17 cellular contexts compared by ENCODE assay signal in the genomic region with DNA sequence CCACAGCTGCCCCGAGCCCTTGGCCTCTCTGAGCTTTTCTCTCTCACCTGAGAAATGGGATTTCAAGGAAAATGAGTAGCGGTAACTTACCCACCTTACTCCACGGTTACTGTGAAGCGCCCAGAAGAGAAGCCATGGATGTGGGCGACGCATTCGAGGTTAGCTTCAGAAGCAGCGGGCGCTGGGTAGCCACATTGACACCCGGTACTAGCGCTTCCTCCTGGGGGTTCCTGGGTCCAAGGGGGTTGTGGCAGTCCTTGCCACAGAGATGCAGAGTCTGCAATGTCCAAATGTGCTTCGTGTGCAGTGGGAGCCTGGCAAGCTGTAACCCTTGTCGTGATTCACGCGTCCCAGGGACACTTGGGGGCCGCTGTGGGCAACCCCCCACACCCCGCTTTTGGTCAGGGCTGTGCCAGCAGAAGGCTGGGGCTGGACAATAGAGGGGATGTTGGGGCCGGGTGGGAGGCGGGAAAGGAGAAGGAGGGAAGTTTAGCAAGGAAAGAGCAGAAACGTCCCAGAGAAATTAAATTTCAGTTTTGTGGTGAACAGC. TPM values are rescaled to one million over a fixed set of nuclear protein-coding genes. Genes with fewer than 3 reads are reported as not detected.
DNase-seq lines count a peak whose midpoint lies in the region; ATAC-seq and TF ChIP-seq lines count a peak whose summit lies in the region.
"Had no signal": no experiment of that assay in that cellular context is flagged by ENCODE, and none has a peak within 500 bp of the region (broad histone marks: within the 10 kb centered on the region; RNA-seq: fewer than 3 reads in every experiment).

No MANE protein-coding gene starts in this region.

- TF ChIP-seq POLR2A in spleen (IDR thresholded peaks at IDR 0.05) (no peak), esophagus squamous epithelium (IDR thresholded peaks at IDR 0.05) (no peak)

- H4K20me1 ChIP-seq in GM23338 (replicated peaks; ENCODE audit: insufficient read depth): no peaks in the 10 kb centered on the region

- CTCF ChIA-PET in activated CD8-positive, alpha-beta T cell treated with anti-CD3 and anti-CD28 coated beads, Interleukin-2, amount 10 ng/mL, durations not matched to agents 7 days and 5 days (lab: Charles Lee): interaction anchor here (1.0 to 4.6 kb wide), 7 partner anchors 9 to 59 kb away, joined by 3 to 26 read pairs (median 4); no protein-coding TSS in a partner anchor
- CTCF ChIA-PET in activated CD8-positive, alpha-beta T cell treated with anti-CD3 and anti-CD28 coated beads for 36 hours (lab: Charles Lee): interaction anchor here (1.7 to 3.1 kb wide), 2 partner anchors 29 to 59 kb away, joined by 4 to 20 read pairs; no protein-coding TSS in a partner anchor

- no peak for DNase-seq in activated CD8-positive, alpha-beta T cell treated with anti-CD3 and anti-CD28 coated beads, Interleukin-2, amount 10 ng/mL, durations not matched to agents 7 days and 5 days
- DNase-seq in activated CD8-positive, alpha-beta T cell treated with anti-CD3 and anti-CD28 coated beads for 36 hours: no peak
- DNase-seq in GM23338 (ENCODE audit: low spot score) (no peak), spleen (peak; percentile 67), SIG-M5 (lab: John Stamatoyannopoulos, UW) (no peak), esophagus squamous epithelium (lab: John Stamatoyannopoulos, UW) (no peak)
- no peak for DNase-seq in activated T-helper 2 cell treated with anti-CD3 and anti-CD28 coated beads, Interferon-gamma antibody, Interleukin-2, Interleukin-4, amounts not matched to agents 10 μg/mL and 5 μg/mL and 100 μg/mL, durations not matched to agents 14 hours and 24 hours and 36 hours (ENCODE audit: low spot score)
- DNase-seq: DMS79, Kasumi-1, MM.1S, NCI-H1092, NCI-H1436, NCI-H187 treated with DMSO at 0.1 percent for 48 hours, NCI-H2107, NCI-H446 treated with DMSO at 0.1 percent for 48 hours, NCI-H526 treated with DMSO at 0.1 percent for 48 hours had no signal

- peak overlapping the region; percentile 20 for H3K27ac Mint-ChIP-seq in activated CD8-positive, alpha-beta T cell treated with anti-CD3 and anti-CD28 coated beads, Interleukin-2, amount 10 ng/mL, durations not matched to agents 7 days and 5 days
- H3K27ac Mint-ChIP-seq in activated CD8-positive, alpha-beta T cell treated with anti-CD3 and anti-CD28 coated beads for 36 hours: no peak overlapping the region
- no peak overlapping the region for H3K27ac Mint-ChIP-seq in GM23338
- H3K27ac Mint-ChIP-seq in activated T-helper 2 cell treated with anti-CD3 and anti-CD28 coated beads, Interferon-gamma antibody, Interleukin-2, Interleukin-4, amounts not matched to agents 10 μg/mL and 5 μg/mL and 100 μg/mL, durations not matched to agents 14 hours and 24 hours and 36 hours: peak overlapping the region; percentile 82

- no peaks in the 10 kb centered on the region for H3K79me2 ChIP-seq in GM23338 (replicated peaks; ENCODE audit: insufficient read depth)

- no peaks in the 10 kb centered on the region for H3K9me3 ChIP-seq in spleen
- H3K9me3 ChIP-seq in esophagus squamous epithelium: no peaks in the 10 kb centered on the region

- H3K9me3 Mint-ChIP-seq in activated CD8-positive, alpha-beta T cell treated with anti-CD3 and anti-CD28 coated beads, Interleukin-2, amount 10 ng/mL, durations not matched to agents 7 days and 5 days (ENCODE audit: insufficient read depth): no peaks in the 10 kb centered on the region
- no peaks in the 10 kb centered on the region for H3K9me3 Mint-ChIP-seq in activated CD8-positive, alpha-beta T cell treated with anti-CD3 and anti-CD28 coated beads for 36 hours
- peaks cover 11% of the 10 kb centered on the region; the same call in 2 of the 3 replicates for H3K9me3 Mint-ChIP-seq in GM23338
- H3K9me3 Mint-ChIP-seq in activated T-helper 2 cell treated with anti-CD3 and anti-CD28 coated beads, Interferon-gamma antibody, Interleukin-2, Interleukin-4, amounts not matched to agents 10 μg/mL and 5 μg/mL and 100 μg/mL, durations not matched to agents 14 hours and 24 hours and 36 hours: peaks cover 6% of the 10 kb centered on the region

- 80 to 91% (median 86%) methylated on average over 19 to 20 of the region's 20 CpGs for WGBS in spleen, 5 donors
- WGBS in esophagus squamous epithelium, 2 donors: 88 to 90% methylated on average over 18 of the region's 20 CpGs

- H2AFZ ChIP-seq in GM23338: peak overlapping the region; percentile 81; the same call in 1 of the 2 replicates

- no peaks in the 10 kb centered on the region for H3K9me2 ChIP-seq in GM23338 (ENCODE audit: insufficient read depth)

- H3K4me3 Mint-ChIP-seq in activated CD8-positive, alpha-beta T cell treated with anti-CD3 and anti-CD28 coated beads, Interleukin-2, amount 10 ng/mL, durations not matched to agents 7 days and 5 days: no peak overlapping the region
- H3K4me3 Mint-ChIP-seq in activated CD8-positive, alpha-beta T cell treated with anti-CD3 and anti-CD28 coated beads for 36 hours: no peak overlapping the region
- H3K4me3 Mint-ChIP-seq in GM23338: no peak overlapping the region
- peak overlapping the region; percentile 8 for H3K4me3 Mint-ChIP-seq in activated T-helper 2 cell treated with anti-CD3 and anti-CD28 coated beads, Interferon-gamma antibody, Interleukin-2, Interleukin-4, amounts not matched to agents 10 μg/mL and 5 μg/mL and 100 μg/mL, durations not matched to agents 14 hours and 24 hours and 36 hours (ENCODE audit: low read depth)

- H3K4me3 ChIP-seq in GM23338 (no peak overlapping the region), spleen (no peak overlapping the region), esophagus squamous epithelium (no peak overlapping the region)

- no peaks in the 10 kb centered on the region for H3K27me3 Mint-ChIP-seq in activated CD8-positive, alpha-beta T cell treated with anti-CD3 and anti-CD28 coated beads, Interleukin-2, amount 10 ng/mL, durations not matched to agents 7 days and 5 days (ENCODE audit: low read depth)
- no peaks in the 10 kb centered on the region for H3K27me3 Mint-ChIP-seq in activated CD8-positive, alpha-beta T cell treated with anti-CD3 and anti-CD28 coated beads for 36 hours
- H3K27me3 Mint-ChIP-seq in GM23338 (ENCODE audit: insufficient read depth, low read depth, poor library complexity): peaks cover 1% of the 10 kb centered on the region
- H3K27me3 Mint-ChIP-seq in activated T-helper 2 cell treated with anti-CD3 and anti-CD28 coated beads, Interferon-gamma antibody, Interleukin-2, Interleukin-4, amounts not matched to agents 10 μg/mL and 5 μg/mL and 100 μg/mL, durations not matched to agents 14 hours and 24 hours and 36 hours (ENCODE audit: low read depth): no peaks in the 10 kb centered on the region

- ATAC-seq in activated CD8-positive, alpha-beta T cell treated with anti-CD3 and anti-CD28 coated beads, Interleukin-2, amount 10 ng/mL, durations not matched to agents 7 days and 5 days: no peak
- no peak for ATAC-seq in activated CD8-positive, alpha-beta T cell treated with anti-CD3 and anti-CD28 coated beads for 36 hours
- ATAC-seq in GM23338: no peak
- no peak for ATAC-seq in HG03159 (IDR thresholded peaks at IDR 0.05; ENCODE audit: unreplicated experiment)

- intact Hi-C loops in activated CD8-positive, alpha-beta T cell treated with anti-CD3 and anti-CD28 coated beads for 36 hours (cut with micrococcal nuclease): no loop called here
- intact Hi-C loops in activated T-helper 2 cell treated with anti-CD3 and anti-CD28 coated beads, Interferon-gamma antibody, Interleukin-2, Interleukin-4, amounts not matched to agents 10 μg/mL and 5 μg/mL and 100 μg/mL, durations not matched to agents 14 hours and 24 hours and 36 hours (cut with micrococcal nuclease): no loop called here
- intact Hi-C loops in spleen (cut with DNase I; ENCODE audit: low total_unique reads): no loop called here
- intact Hi-C loops in esophagus squamous epithelium (cut with DNase I): no loop called here

- H3K4me2 ChIP-seq in GM23338: no peak overlapping the region

- POLR2A ChIA-PET in activated CD8-positive, alpha-beta T cell treated with anti-CD3 and anti-CD28 coated beads, Interleukin-2, amount 10 ng/mL, durations not matched to agents 7 days and 5 days (lab: Charles Lee): interaction anchor here (0.7 to 1.3 kb wide), 6 partner anchors 8 to 25 kb away, joined by 3 to 5 read pairs (median 4); no protein-coding TSS in a partner anchor
- POLR2A ChIA-PET in activated CD8-positive, alpha-beta T cell treated with anti-CD3 and anti-CD28 coated beads for 36 hours (lab: Charles Lee): interaction anchor here (0.9 to 1.5 kb wide), 4 partner anchors 12 to 59 kb away, joined by 3 to 6 read pairs (median 4); no protein-coding TSS in a partner anchor

- no peaks in the 10 kb centered on the region for H3F3A ChIP-seq in GM23338 (replicated peaks; ENCODE audit: low read depth)

- peaks cover 8% of the 10 kb centered on the region for H3K36me3 Mint-ChIP-seq in activated CD8-positive, alpha-beta T cell treated with anti-CD3 and anti-CD28 coated beads, Interleukin-2, amount 10 ng/mL, durations not matched to agents 7 days and 5 days (ENCODE audit: low read depth)
- no peaks in the 10 kb centered on the region for H3K36me3 Mint-ChIP-seq in activated CD8-positive, alpha-beta T cell treated with anti-CD3 and anti-CD28 coated beads for 36 hours (ENCODE audit: low read depth)
- no peaks in the 10 kb centered on the region; the same call in 2 of the 3 replicates for H3K36me3 Mint-ChIP-seq in GM23338 (ENCODE audit: low read depth)
- H3K36me3 Mint-ChIP-seq in activated T-helper 2 cell treated with anti-CD3 and anti-CD28 coated beads, Interferon-gamma antibody, Interleukin-2, Interleukin-4, amounts not matched to agents 10 μg/mL and 5 μg/mL and 100 μg/mL, durations not matched to agents 14 hours and 24 hours and 36 hours (ENCODE audit: low read depth): peaks cover 12% of the 10 kb centered on the region

- no peaks in the 10 kb centered on the region for H3K4me1 ChIP-seq in GM23338 (ENCODE audit: insufficient read depth)
- H3K4me1 ChIP-seq in spleen: peaks cover 9 to 47% (median 29%) of the 10 kb centered on the region in 6 donors
- H3K4me1 ChIP-seq in esophagus squamous epithelium: peaks cover 0 to 13% (median 0%) of the 10 kb centered on the region in 3 donors

- TF ChIP-seq CTCF in activated CD8-positive, alpha-beta T cell treated with anti-CD3 and anti-CD28 coated beads for 36 hours (IDR thresholded peaks at IDR 0.05): no peak
- no peak for TF ChIP-seq CTCF in GM23338 (conservative IDR thresholded peaks at IDR 0.05; ENCODE audit: low read depth in 2 of 2)
- TF ChIP-seq CTCF in spleen (IDR thresholded peaks at IDR 0.05 in 8 of 11, conservative IDR thresholded peaks at IDR 0.05 in 3 of 11): no peak
- TF ChIP-seq CTCF in esophagus squamous epithelium (IDR thresholded peaks at IDR 0.05): no peak

- H3K36me3 ChIP-seq in GM23338 (ENCODE audit: insufficient read depth) (no peaks in the 10 kb centered on the region), spleen (no peaks in the 10 kb centered on the region), esophagus squamous epithelium (no peaks in the 10 kb centered on the region)

- no peak overlapping the region for H3K27ac ChIP-seq in GM23338 (ENCODE audit: low read depth)
- no peak overlapping the region for H3K27ac ChIP-seq in spleen
- no peak overlapping the region for H3K27ac ChIP-seq in esophagus squamous epithelium

- H3K27me3 ChIP-seq in GM23338 (ENCODE audit: insufficient read depth) (no peaks in the 10 kb centered on the region), spleen (replicated peaks in 1 of 7) (peaks cover 0 to 4% (median 0%) of the 10 kb centered on the region in 7 donors), esophagus squamous epithelium (no peaks in the 10 kb centered on the region)

- H3K4me1 Mint-ChIP-seq in activated CD8-positive, alpha-beta T cell treated with anti-CD3 and anti-CD28 coated beads, Interleukin-2, amount 10 ng/mL, durations not matched to agents 7 days and 5 days (ENCODE audit: low read depth): peaks cover 62% of the 10 kb centered on the region
- peaks cover 23% of the 10 kb centered on the region for H3K4me1 Mint-ChIP-seq in activated CD8-positive, alpha-beta T cell treated with anti-CD3 and anti-CD28 coated beads for 36 hours (ENCODE audit: low read depth)
- peaks cover 8% of the 10 kb centered on the region; the same call in 2 of the 3 replicates for H3K4me1 Mint-ChIP-seq in GM23338
- peaks cover 37% of the 10 kb centered on the region for H3K4me1 Mint-ChIP-seq in activated T-helper 2 cell treated with anti-CD3 and anti-CD28 coated beads, Interferon-gamma antibody, Interleukin-2, Interleukin-4, amounts not matched to agents 10 μg/mL and 5 μg/mL and 100 μg/mL, durations not matched to agents 14 hours and 24 hours and 36 hours (ENCODE audit: low read depth)

RNA-seq across cellular contexts. Expression of a gene that starts 41.4 kb away (rescaled TPM):
- 10 to 100 TPM; 86.0 to 86.5 TPM for total RNA-seq in activated CD8-positive, alpha-beta T cell treated with anti-CD3 and anti-CD28 coated beads, Interleukin-2, amount 10 ng/mL, durations not matched to agents 7 days and 5 days
- 100 to 1,000 TPM; 111 to 117 TPM for total RNA-seq in activated CD8-positive, alpha-beta T cell treated with anti-CD3 and anti-CD28 coated beads for 36 hours
- 15.7 and 20.9 TPM in 2 replicates for total RNA-seq in GM23338 (2014; rRNA removed; shearing (Covaris generic))
- 6.3 and 7.4 TPM in 2 replicates for polyA plus RNA-seq in GM23338 (2016; fragmentation: Nextera tagmentation; extraction: Ambion mirVana)
- 564 and 570 TPM in 2 replicates for total RNA-seq in activated T-helper 2 cell treated with anti-CD3 and anti-CD28 coated beads, Interferon-gamma antibody, Interleukin-2, Interleukin-4, amounts not matched to agents 10 μg/mL and 5 μg/mL and 100 μg/mL, durations not matched to agents 14 hours and 24 hours and 36 hours
- 100 to 1,000 TPM in 2 of 7 donors, 10 to 100 TPM in 5; 62.0 to 139 (median 86.8) TPM for total RNA-seq in spleen
- 10 to 100 TPM in 2 of 3 donors, 1 to 10 TPM in 1; 10.0 to 33.3 (median 10.9) TPM for polyA plus RNA-seq in spleen
- 10 to 100 TPM; 27.7 to 43.3 (median 38.5) TPM for total RNA-seq in esophagus squamous epithelium

RNA-seq across cellular contexts. Expression of a gene that starts 57.3 kb away (rescaled TPM):
- total RNA-seq in activated CD8-positive, alpha-beta T cell treated with anti-CD3 and anti-CD28 coated beads, Interleukin-2, amount 10 ng/mL, durations not matched to agents 7 days and 5 days: 10 to 100 TPM; 10.5 to 11.1 TPM
- total RNA-seq in activated CD8-positive, alpha-beta T cell treated with anti-CD3 and anti-CD28 coated beads for 36 hours: 1 to 10 TPM; 4.1 to 4.6 TPM
- total RNA-seq in GM23338 (2014; rRNA removed; shearing (Covaris generic)): 14.4 and 18.6 TPM in 2 replicates
- polyA plus RNA-seq in GM23338 (2016; fragmentation: Nextera tagmentation; extraction: Ambion mirVana): 2.7 and 3.1 TPM in 2 replicates
- 51.9 and 55.8 TPM in 2 replicates for total RNA-seq in activated T-helper 2 cell treated with anti-CD3 and anti-CD28 coated beads, Interferon-gamma antibody, Interleukin-2, Interleukin-4, amounts not matched to agents 10 μg/mL and 5 μg/mL and 100 μg/mL, durations not matched to agents 14 hours and 24 hours and 36 hours
- total RNA-seq in spleen: 100 to 1,000 TPM; 150 to 369 (median 272) TPM
- polyA plus RNA-seq in spleen: 100 to 1,000 TPM in 1 of 3 donors, 10 to 100 TPM in 2; 39.5 to 176 (median 89.2) TPM
- total RNA-seq in esophagus squamous epithelium: 10 to 100 TPM in 2 of 4 donors, 1 to 10 TPM in 2; 1.8 to 13.4 (median 9.7) TPM

Comparison
In these comparisons a context has a peak if more than half of its experiments do, and no peak if none do; other contexts are left out.
1. H3K27ac Mint-ChIP-seq: peak in activated CD8-positive, alpha-beta T cell treated with anti-CD3 and anti-CD28 coated beads, Interleukin-2, amount 10 ng/mL, durations not matched to agents 7 days and 5 days (single experiment) and activated T-helper 2 cell treated with anti-CD3 and anti-CD28 coated beads, Interferon-gamma antibody, Interleukin-2, Interleukin-4, amounts not matched to agents 10 μg/mL and 5 μg/mL and 100 μg/mL, durations not matched to agents 14 hours and 24 hours and 36 hours (single experiment); none in activated CD8-positive, alpha-beta T cell treated with anti-CD3 and anti-CD28 coated beads for 36 hours (single experiment) and GM23338 (single experiment).